24 cellular contexts compared by ENCODE assay signal in genomic region chr1:158089925-158090675, GRCh38.
"Had no signal": no experiment of that assay in that cellular context is flagged by ENCODE, and none has a peak within 500 bp of the region (broad histone marks: within the 10 kb centered on the region; RNA-seq: fewer than 3 reads in every experiment).

No MANE protein-coding gene starts in this region.

- DNase-seq: activated B cell treated with CpG ODN at 0.5 μM for 24 hours; activated CD4-positive, alpha-beta T cell treated with anti-CD3 and anti-CD28 coated beads, Interleukin-2, amount 50 U/mL, for 1 hour; activated CD8-positive, alpha-beta T cell treated with anti-CD3 and anti-CD28 coated beads for 36 hours; activated gamma-delta T cell treated with Interleukin-2 at 50 U/mL for 16 hours; activated naive CD4-positive, alpha-beta T cell treated with anti-CD3 and anti-CD28 coated beads, Interleukin-2, amount 50 U/mL, for 16 hours; activated T-cell treated with anti-CD3 and anti-CD28 coated beads, Interleukin-2, amount 50 U/mL, for 4 hours; amniotic stem cell; colonic mucosa; effector CD8-positive, alpha-beta T cell; kidney; left colon; natural killer cell; ovary; stimulated activated CD4-positive, alpha-beta T cell treated with anti-CD3 and anti-CD28 coated beads, Interleukin-4, amount 100 ng/mL, for 4 hours; stimulated activated CD8-positive, alpha-beta memory T cell treated with anti-CD3 and anti-CD28 coated beads, Interleukin-4, amount 100 ng/mL, for 48 hours; T-helper 17 cell; T1000; tibial artery had no signal

- H3K9me3 Mint-ChIP-seq: activated B cell treated with CpG ODN at 0.5 μM for 24 hours; activated CD8-positive, alpha-beta T cell treated with anti-CD3 and anti-CD28 coated beads for 36 hours; activated T-cell treated with anti-CD3 and anti-CD28 coated beads, Interleukin-2, amount 50 U/mL, for 4 hours; activated T-helper 17 cell treated with anti-CD3 and anti-CD28 coated beads, Interleukin-2, amount 50 U/mL, for 72 hours; central memory CD8-positive, alpha-beta T cell; natural killer cell; stimulated activated memory B cell treated with anti-CD40 and anti-IgM and Interleukin-4, amounts not matched to agents 10 μg/mL and 1 μg/mL and 100 μg/mL, for 72 hours had no signal

- H3K27me3 Mint-ChIP-seq: activated CD8-positive, alpha-beta T cell treated with anti-CD3 and anti-CD28 coated beads for 36 hours; progenitor cell of endocrine pancreas had no signal

- ATAC-seq: activated CD8-positive, alpha-beta T cell treated with anti-CD3 and anti-CD28 coated beads for 36 hours; activated T-cell treated with anti-CD3 and anti-CD28 coated beads, Interleukin-2, amount 50 U/mL, for 4 hours; activated T-helper 17 cell treated with anti-CD3 and anti-CD28 coated beads, Interleukin-2, amount 50 U/mL, for 72 hours; left colon; natural killer cell; sciatic nerve; stimulated activated memory B cell treated with anti-CD40 and anti-IgM and Interleukin-4, amounts not matched to agents 10 μg/mL and 1 μg/mL and 100 μg/mL, for 72 hours; T-helper 17 cell; upper lobe of right lung had no signal

- H3K4me3 Mint-ChIP-seq: activated B cell treated with CpG ODN at 0.5 μM for 24 hours; activated CD8-positive, alpha-beta T cell treated with anti-CD3 and anti-CD28 coated beads for 36 hours; activated T-cell treated with anti-CD3 and anti-CD28 coated beads, Interleukin-2, amount 50 U/mL, for 4 hours; activated T-helper 17 cell treated with anti-CD3 and anti-CD28 coated beads, Interleukin-2, amount 50 U/mL, for 72 hours; central memory CD8-positive, alpha-beta T cell; natural killer cell; stimulated activated memory B cell treated with anti-CD40 and anti-IgM and Interleukin-4, amounts not matched to agents 10 μg/mL and 1 μg/mL and 100 μg/mL, for 72 hours; T-helper 17 cell had no signal

- H3K27ac Mint-ChIP-seq: activated B cell treated with CpG ODN at 0.5 μM for 24 hours; activated CD8-positive, alpha-beta T cell treated with anti-CD3 and anti-CD28 coated beads for 36 hours; activated T-helper 17 cell treated with anti-CD3 and anti-CD28 coated beads, Interleukin-2, amount 50 U/mL, for 72 hours; natural killer cell; progenitor cell of endocrine pancreas; stimulated activated memory B cell treated with anti-CD40 and anti-IgM and Interleukin-4, amounts not matched to agents 10 μg/mL and 1 μg/mL and 100 μg/mL, for 72 hours; T-helper 17 cell had no signal

- H3K4me1 Mint-ChIP-seq: activated B cell treated with CpG ODN at 0.5 μM for 24 hours; activated T-helper 17 cell treated with anti-CD3 and anti-CD28 coated beads, Interleukin-2, amount 50 U/mL, for 72 hours; central memory CD8-positive, alpha-beta T cell; natural killer cell had no signal

- H3K36me3 Mint-ChIP-seq: natural killer cell; stimulated activated memory B cell treated with anti-CD40 and anti-IgM and Interleukin-4, amounts not matched to agents 10 μg/mL and 1 μg/mL and 100 μg/mL, for 72 hours had no signal
